In the genomic region with DNA sequence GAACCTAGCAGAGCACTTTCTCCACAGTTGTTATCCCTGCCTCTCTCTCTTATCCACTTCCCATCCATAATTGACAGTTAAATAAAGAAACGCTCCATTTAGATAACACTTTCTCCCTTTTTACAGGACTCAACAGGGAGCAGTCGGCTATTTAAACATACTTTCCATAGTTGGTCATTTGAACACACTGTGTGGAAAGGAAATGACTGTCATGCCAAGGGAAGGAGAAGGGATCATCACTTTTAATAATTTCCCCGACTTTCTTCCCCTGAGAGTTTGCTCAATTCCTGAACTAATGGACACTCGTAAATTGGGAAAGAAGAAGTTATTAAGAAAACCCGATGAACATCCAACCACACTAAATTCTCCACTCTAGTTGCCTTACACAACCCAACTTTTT, we compare ENCODE assay signal across 24 cellular contexts.
"Had no signal": no experiment of that assay in that cellular context is flagged by ENCODE, and none has a peak within 500 bp of the region (broad histone marks: within the 10 kb centered on the region; RNA-seq: fewer than 3 reads in every experiment).

No MANE protein-coding gene starts in this region.

- ATAC-seq: left lobe of liver; lower lobe of right lung; naive thymus-derived CD4-positive, alpha-beta T cell; sciatic nerve; stimulated activated memory B cell treated with anti-CD40 and anti-IgM and Interleukin-4, amounts not matched to agents 10 μg/mL and 1 μg/mL and 100 μg/mL, for 72 hours had no signal

- H3K79me2 ChIP-seq: hepatocyte had no signal

- H3K4me1 ChIP-seq: ascending aorta, lower lobe of right lung, stomach, transverse colon, vagina had no signal

- H3K36me3 ChIP-seq: adrenal gland, ascending aorta, brain microvascular endothelial cell, lower lobe of right lung, stomach, transverse colon, vagina had no signal

- H3K27me3 ChIP-seq: adrenal gland, ascending aorta, brain microvascular endothelial cell, hepatocyte, stomach, transverse colon, vagina had no signal

- H3K9me3 Mint-ChIP-seq: dendritic cell treated with granulocyte-macrophage colony-stimulating factor and Interleukin-4, amounts not matched to agents 40 ng/mL and 50 ng/mL, for 4 days; immature natural killer cell; stimulated activated memory B cell treated with anti-CD40 and anti-IgM and Interleukin-4, amounts not matched to agents 10 μg/mL and 1 μg/mL and 100 μg/mL, for 72 hours had no signal

- H3K4me3 Mint-ChIP-seq: dendritic cell treated with granulocyte-macrophage colony-stimulating factor and Interleukin-4, amounts not matched to agents 40 ng/mL and 50 ng/mL, for 4 days; stimulated activated memory B cell treated with anti-CD40 and anti-IgM and Interleukin-4, amounts not matched to agents 10 μg/mL and 1 μg/mL and 100 μg/mL, for 72 hours had no signal

- H2AFZ ChIP-seq: hepatocyte had no signal

- H3K4me3 ChIP-seq: adrenal gland, ascending aorta, hepatocyte, lower lobe of right lung, smooth muscle cell, stomach, transverse colon, vagina had no signal

- DNase-seq: activated CD4-positive, alpha-beta T cell treated with anti-CD3 and anti-CD28 coated beads for 1 hour; activated naive CD4-positive, alpha-beta T cell treated with Interleukin-2 at 50 U/mL for 16 hours; activated T-cell treated with anti-CD3 and anti-CD28 coated beads, Interleukin-2, amount 50 U/mL, for 1 hour; adrenal gland; brain microvascular endothelial cell; caudate nucleus; effector memory CD4-positive, alpha-beta T cell; foreskin melanocyte; glutamatergic neuron; immature natural killer cell; lower lobe of right lung; stimulated activated CD4-positive, alpha-beta T cell treated with anti-CD3 and anti-CD28 coated beads, Interleukin-15, amount 100 ng/mL, for 24 hours; stomach; T-helper 9 cell; transverse colon had no signal

- H3K27ac Mint-ChIP-seq: dendritic cell treated with granulocyte-macrophage colony-stimulating factor and Interleukin-4, amounts not matched to agents 40 ng/mL and 50 ng/mL, for 4 days; immature natural killer cell had no signal

- H3K27me3 Mint-ChIP-seq: dendritic cell treated with granulocyte-macrophage colony-stimulating factor and Interleukin-4, amounts not matched to agents 40 ng/mL and 50 ng/mL, for 4 days; naive thymus-derived CD4-positive, alpha-beta T cell; stimulated activated memory B cell treated with anti-CD40 and anti-IgM and Interleukin-4, amounts not matched to agents 10 μg/mL and 1 μg/mL and 100 μg/mL, for 72 hours had no signal

- H3K36me3 Mint-ChIP-seq: immature natural killer cell; stimulated activated memory B cell treated with anti-CD40 and anti-IgM and Interleukin-4, amounts not matched to agents 10 μg/mL and 1 μg/mL and 100 μg/mL, for 72 hours had no signal

- H3K4me2 ChIP-seq: hepatocyte, smooth muscle cell had no signal

- H3K27ac ChIP-seq: adrenal gland, ascending aorta, brain microvascular endothelial cell, hepatocyte, lower lobe of right lung, stomach, transverse colon, vagina had no signal
